In genomic region chr15:55319537-55320325, GRCh38 we compare ENCODE assay signal across 8 cellular contexts. TPM values are rescaled to one million over a fixed set of nuclear protein-coding genes. Genes with fewer than 3 reads are reported as not detected.
DNase-seq lines count a peak whose midpoint lies in the region; ATAC-seq and TF ChIP-seq lines count a peak whose summit lies in the region.

No MANE protein-coding gene starts in this region.

- no peaks in the 10 kb centered on the region for H3K9me3 Mint-ChIP-seq in endodermal cell
- H3K9me3 Mint-ChIP-seq in natural killer cell treated with Interleukin-12 subunit alpha and Interleukin-12 subunit beta and Interleukin-15 and Interleukin-18, amount 100 ng/mL, for 72 hours: no peaks in the 10 kb centered on the region

- TSS peak; percentile 72 for BruUV-seq in HCT116 (replicated peaks; lab: Mats Ljungman, UMichigan)

- H3K4me3 Mint-ChIP-seq in endodermal cell: peak overlapping the region; percentile 98
- H3K4me3 Mint-ChIP-seq in natural killer cell treated with Interleukin-12 subunit alpha and Interleukin-12 subunit beta and Interleukin-15 and Interleukin-18, amount 100 ng/mL, for 72 hours: peak overlapping the region; percentile 98

- POLR2A ChIA-PET in HCT116 (lab: Charles Lee): interaction anchor here (1.3 to 1.7 kb wide), 2 partner anchors 82 to 123 kb away, joined by 5 to 6 read pairs; partner anchors contain the start of gene RSL24D1

- 64 to 83% methylated on average over 2 to 4 of the region's 5 CpGs for WGBS in endodermal cell (ENCODE audit: insufficient coverage in 1 of 2, insufficient read length in 1 of 2), 2 experiments

- H3K27ac Mint-ChIP-seq in endodermal cell: peak overlapping the region; percentile 99
- H3K27ac Mint-ChIP-seq in natural killer cell treated with Interleukin-12 subunit alpha and Interleukin-12 subunit beta and Interleukin-15 and Interleukin-18, amount 100 ng/mL, for 72 hours: peak overlapping the region; percentile 98 to 100

- no peaks in the 10 kb centered on the region; a peak in 1 of 4 replicates for H3K36me3 ChIP-seq in HCT116 (ENCODE audit: control insufficient read depth in 1 of 2, insufficient read depth in 2 of 2, low read length in 2 of 2)
- no peaks in the 10 kb centered on the region for H3K36me3 ChIP-seq in Peyer's patch
- no peaks in the 10 kb centered on the region for H3K36me3 ChIP-seq in endodermal cell (ENCODE audit: control insufficient read depth, insufficient read depth, low read length)

- H3K79me2 ChIP-seq in HCT116 (ENCODE audit: insufficient read depth, low read length): peaks cover 33% of the 10 kb centered on the region

- intact Hi-C loops in HCT116 (cut with micrococcal nuclease): loop anchor here (1.0 kb wide), 1 partner anchor 89 kb away; the partner anchor contains the start of genes CCPG1 and PIERCE2

- peak overlapping the region; percentile 89 for H3K27ac ChIP-seq in HCT116 (ENCODE audit: low read depth, low read length)
- peak overlapping the region in 3 of 4 donors; percentile 82 to 92 (median 91) for H3K27ac ChIP-seq in Peyer's patch
- H3K27ac ChIP-seq in endodermal cell (ENCODE audit: low read depth, low read length): peak overlapping the region; percentile 81

- TF ChIP-seq POLR2A in HCT116 (IDR thresholded peaks at IDR 0.05; ENCODE audit: borderline replicate concordance, extremely low read depth, insufficient read depth, insufficient read length): no peak
- TF ChIP-seq POLR2A in Peyer's patch (IDR thresholded peaks at IDR 0.05): no peak

- H3K4me1 ChIP-seq in HCT116 (ENCODE audit: control insufficient read depth in 1 of 2, insufficient read depth in 2 of 2, low read length in 2 of 2): peaks cover 6 to 11% of the 10 kb centered on the region in 2 experiments; a peak in 3 of 4 replicates
- peaks cover 0 to 25% (median 8%) of the 10 kb centered on the region in 4 donors for H3K4me1 ChIP-seq in Peyer's patch
- no peaks in the 10 kb centered on the region for H3K4me1 ChIP-seq in endodermal cell (ENCODE audit: control insufficient read depth, insufficient read depth, low read length)

- H2AFZ ChIP-seq in HCT116 (ENCODE audit: low read depth, low read length, poor library complexity, severe bottlenecking): no peak overlapping the region

- H3K36me3 Mint-ChIP-seq in endodermal cell (ENCODE audit: low read depth): peaks cover 9% of the 10 kb centered on the region
- peaks cover 17% of the 10 kb centered on the region for H3K36me3 Mint-ChIP-seq in natural killer cell treated with Interleukin-12 subunit alpha and Interleukin-12 subunit beta and Interleukin-15 and Interleukin-18, amount 100 ng/mL, for 72 hours

- H3K4me3 ChIP-seq in HCT116 (replicated peaks in 1 of 2; ENCODE audit: low read depth in 1 of 2, low read length in 2 of 2): peak overlapping the region; percentile 85 to 89
- peak overlapping the region; percentile 66 to 99 (median 76) for H3K4me3 ChIP-seq in Peyer's patch
- H3K4me3 ChIP-seq in endodermal cell (ENCODE audit: low read length): peak overlapping the region; percentile 96

- peak; percentile 56 for DNase-seq in GM10266 (ENCODE audit: extremely low spot score)
- no peak for DNase-seq in HCT116 (ENCODE audit: low read depth, low spot score)
- DNase-seq in Peyer's patch: no peak
- no peak for DNase-seq in endodermal cell
- no peak for DNase-seq in natural killer cell treated with Interleukin-12 subunit alpha and Interleukin-12 subunit beta and Interleukin-15 and Interleukin-18, amount 100 ng/mL, for 72 hours (ENCODE audit: low spot score)
- no peak for DNase-seq in NCI-H2107 treated with DMSO at 0.1 percent for 48 hours (lab: John Stamatoyannopoulos, UW; ENCODE audit: unreplicated experiment)
- no peak for DNase-seq in DMS53 (lab: John Stamatoyannopoulos, UW)
- no peak for DNase-seq in activated CD8-positive, alpha-beta memory T cell treated with anti-CD3 and anti-CD28 coated beads, Interleukin-2, amount 50 U/mL, for 48 hours

- TF ChIP-seq CTCF in GM10266 (IDR thresholded peaks at IDR 0.05; ENCODE audit: control insufficient read depth, insufficient read depth, low read depth, missing control alignments) (no peak), HCT116 (IDR thresholded peaks at IDR 0.05 in 2 of 3, conservative IDR thresholded peaks at IDR 0.05 in 1 of 3; ENCODE audit: borderline replicate concordance in 1 of 3, insufficient read depth in 1 of 3, low read depth in 2 of 3, low read length in 2 of 3) (no peak), Peyer's patch (IDR thresholded peaks at IDR 0.05) (no peak), endodermal cell (conservative IDR thresholded peaks at IDR 0.05) (no peak)

- H3K9ac ChIP-seq in HCT116 (ENCODE audit: low read length) (peak overlapping the region; percentile 80), endodermal cell (ENCODE audit: extremely low read depth, low read length, poor library complexity, severe bottlenecking) (peak overlapping the region; percentile 91)

- no peak for TF ChIP-seq RAD21 in HCT116 (IDR thresholded peaks at IDR 0.05; ENCODE audit: low read depth)

- no peak for ATAC-seq in HCT116
- ATAC-seq in natural killer cell treated with Interleukin-12 subunit alpha and Interleukin-12 subunit beta and Interleukin-15 and Interleukin-18, amount 100 ng/mL, for 72 hours: no peak

- H3K27me3 ChIP-seq in HCT116 (ENCODE audit: insufficient read depth, low read length): no peaks in the 10 kb centered on the region
- H3K27me3 ChIP-seq in Peyer's patch: no peaks in the 10 kb centered on the region
- no peaks in the 10 kb centered on the region for H3K27me3 ChIP-seq in endodermal cell (ENCODE audit: control insufficient read depth, insufficient read depth, low read length, poor library complexity, severe bottlenecking)

- no peaks in the 10 kb centered on the region for H3K27me3 Mint-ChIP-seq in endodermal cell (ENCODE audit: insufficient read depth)
- no peaks in the 10 kb centered on the region for H3K27me3 Mint-ChIP-seq in natural killer cell treated with Interleukin-12 subunit alpha and Interleukin-12 subunit beta and Interleukin-15 and Interleukin-18, amount 100 ng/mL, for 72 hours

- no peaks in the 10 kb centered on the region for H4K20me1 ChIP-seq in HCT116 (ENCODE audit: insufficient read depth)

- H3K9me3 ChIP-seq in HCT116 (ENCODE audit: control insufficient read depth in 1 of 2, insufficient read depth in 1 of 2, low read depth in 1 of 2, low read length in 2 of 2): no peaks in the 10 kb centered on the region
- no peaks in the 10 kb centered on the region for H3K9me3 ChIP-seq in Peyer's patch
- H3K9me3 ChIP-seq in endodermal cell (ENCODE audit: control insufficient read depth, low read length): no peaks in the 10 kb centered on the region

- RAD21 ChIA-PET in HCT116 (lab: Charles Lee; ENCODE audit: low non-redundant PET in 1 of 2, low total read pairs in 2 of 2, uncharacterized antibody in 2 of 2, unreplicated experiment in 2 of 2): no interaction called here

- peaks cover 16% of the 10 kb centered on the region for H3K4me1 Mint-ChIP-seq in endodermal cell
- H3K4me1 Mint-ChIP-seq in natural killer cell treated with Interleukin-12 subunit alpha and Interleukin-12 subunit beta and Interleukin-15 and Interleukin-18, amount 100 ng/mL, for 72 hours (ENCODE audit: low read depth in 2 of 2): peaks cover 29 to 51% of the 10 kb centered on the region in 2 donors

- CTCF ChIA-PET in HCT116 (lab: Charles Lee): interaction anchor here (1.4 kb wide), 1 partner anchor 119 kb away, joined by 7 read pairs; no protein-coding TSS in a partner anchor

- no peaks in the 10 kb centered on the region for H3K9me2 ChIP-seq in HCT116 (ENCODE audit: insufficient read depth)

- peak overlapping the region; percentile 80 for H3K4me2 ChIP-seq in HCT116 (ENCODE audit: low read length)

TF ChIP-seq in HCT116, 20 proteins besides CTCF, POLR2A, EP300 and RAD21 (continues in another document):
- TF ChIP-seq YY1 (IDR thresholded peaks at IDR 0.05; ENCODE audit: extremely low read depth, insufficient replicate concordance, low read depth, low read length): no peak

RNA-seq across cellular contexts. Expression of gene PIGB, which starts 0.7 kb away (rescaled TPM):
- total RNA-seq in HCT116 (2021; ENCODE audit: unreplicated experiment): 15.1 TPM
- 7.5 and 8.1 TPM in 2 replicates for polyA plus RNA-seq in HCT116 (2012)
- total RNA-seq in Peyer's patch: 10 to 100 TPM in 3 of 4 donors, 1 to 10 TPM in 1; 3.2 to 34.7 (median 15.4) TPM
- 1 to 10 TPM; 9.3 to 9.4 TPM for total RNA-seq in endodermal cell
- polyA plus RNA-seq in endodermal cell (2013, experiment 1 of 2): 8.2 TPM
- polyA plus RNA-seq in endodermal cell (2013, experiment 2 of 2): 8.7 TPM
- 10 to 100 TPM; 18.4 to 27.5 TPM for total RNA-seq in natural killer cell treated with Interleukin-12 subunit alpha and Interleukin-12 subunit beta and Interleukin-15 and Interleukin-18, amount 100 ng/mL, for 72 hours

RNA-seq across cellular contexts. Expression of gene PIGBOS1, which starts 0.8 kb away (rescaled TPM):
- total RNA-seq in HCT116 (2021; ENCODE audit: unreplicated experiment): 15.3 TPM
- 12.3 and 13.4 TPM in 2 replicates for polyA plus RNA-seq in HCT116 (2012)
- 10 to 100 TPM in 1 of 4 donors, 1 to 10 TPM in 3; 4.2 to 12.0 (median 7.1) TPM for total RNA-seq in Peyer's patch
- total RNA-seq in endodermal cell: 10 to 100 TPM; 12.1 to 14.3 TPM
- 16.7 TPM for polyA plus RNA-seq in endodermal cell (2013, experiment 1 of 2)
- 20.8 TPM for polyA plus RNA-seq in endodermal cell (2013, experiment 2 of 2)
- 10 to 100 TPM; 13.2 to 13.3 TPM for total RNA-seq in natural killer cell treated with Interleukin-12 subunit alpha and Interleukin-12 subunit beta and Interleukin-15 and Interleukin-18, amount 100 ng/mL, for 72 hours

RNA-seq across cellular contexts. Expression of gene RAB27A, which starts 30.1 kb away (rescaled TPM):
- total RNA-seq in HCT116 (2021; ENCODE audit: unreplicated experiment) (8.8 TPM), Peyer's patch (10 to 100 TPM in 3 of 4 donors, 1 to 10 TPM in 1; 8.3 to 30.8 (median 18.2) TPM), endodermal cell (1 to 10 TPM; 8.8 to 9.1 TPM)
- 5.1 and 5.4 TPM in 2 replicates for polyA plus RNA-seq in HCT116 (2012)
- polyA plus RNA-seq in endodermal cell (2013, experiment 1 of 2): 5.7 TPM
- 4.1 TPM for polyA plus RNA-seq in endodermal cell (2013, experiment 2 of 2)
- 100 to 1,000 TPM; 136 to 243 TPM for total RNA-seq in natural killer cell treated with Interleukin-12 subunit alpha and Interleukin-12 subunit beta and Interleukin-15 and Interleukin-18, amount 100 ng/mL, for 72 hours

Comparison
In these comparisons a context has a peak if more than half of its experiments do, and no peak if none do; other contexts are left out.
1. RNA of gene RAB27A, which starts 30.1 kb away (total RNA-seq): 136 to 243 TPM in natural killer cell treated with Interleukin-12 subunit alpha and Interleukin-12 subunit beta and Interleukin-15 and Interleukin-18, amount 100 ng/mL, for 72 hours; 8.3 to 30.8 TPM in Peyer's patch, 8.8 to 9.1 TPM in endodermal cell and 8.8 TPM in HCT116 (single experiment); every median in the first group is over 4 times any median in the second.
2. Peak in every context shown above with its lines, with median percentiles within 50 percentile points of each other: H3K27ac ChIP-seq and H3K4me3 ChIP-seq.